ENCODE assay signal across 19 cellular contexts in the genomic region with DNA sequence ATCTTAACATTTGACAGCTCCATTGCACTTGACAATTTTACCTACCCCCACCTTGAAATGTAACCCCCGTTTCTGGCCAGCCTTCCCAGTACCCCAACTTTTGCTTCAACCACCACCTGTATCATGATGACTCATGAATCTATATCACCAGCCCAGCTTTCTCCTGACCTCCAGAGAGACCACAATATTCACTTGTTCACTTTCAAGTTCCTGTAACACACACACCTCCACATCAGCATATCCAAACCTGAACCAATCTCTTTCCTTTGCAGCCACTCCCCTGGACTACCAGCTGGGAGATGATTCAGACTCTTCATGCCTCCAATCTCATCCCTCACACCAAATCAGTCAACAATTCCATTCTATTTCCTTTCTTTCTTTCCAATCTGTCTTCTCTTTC. TPM values are rescaled to one million over a fixed set of nuclear protein-coding genes. Genes with fewer than 3 reads are reported as not detected.
DNase-seq lines count a peak whose midpoint lies in the region; TF ChIP-seq lines count a peak whose summit lies in the region.
"Had no signal": no experiment of that assay in that cellular context is flagged by ENCODE, and none has a peak within 500 bp of the region (broad histone marks: within the 10 kb centered on the region; RNA-seq: fewer than 3 reads in every experiment).

No MANE protein-coding gene starts in this region.

- no peak overlapping the region for H3K27ac ChIP-seq in spleen
- H3K27ac ChIP-seq: cardiac muscle cell, gastrocnemius medialis, HL-60, testis had no signal

- no peaks in the 10 kb centered on the region for H3K9me3 Mint-ChIP-seq in T-helper 2 cell treated with Interferon-gamma antibody and Interleukin-4, amounts not matched to agents 5 μg/mL and 100 μg/mL, for 36 hours
- H3K9me3 Mint-ChIP-seq in HFFc6, result no peaks in the 10 kb centered on the region
- no peaks in the 10 kb centered on the region for H3K9me3 Mint-ChIP-seq in activated naive CD8-positive, alpha-beta T cell (ENCODE audit: low read depth)
- H3K9me3 Mint-ChIP-seq: CD8-positive, alpha-beta T cell; natural killer cell treated with Interleukin-12 subunit alpha and Interleukin-12 subunit beta and Interleukin-15 and Interleukin-18, amount 100 ng/mL, for 72 hours had no signal

- no peak for TF ChIP-seq POLR2A in spleen (IDR thresholded peaks at IDR 0.05)

- no peaks in the 10 kb centered on the region for H3K9me3 ChIP-seq in spleen
- H3K9me3 ChIP-seq: gastrocnemius medialis, testis had no signal

- H3K27me3 Mint-ChIP-seq in T-helper 2 cell treated with Interferon-gamma antibody and Interleukin-4, amounts not matched to agents 5 μg/mL and 100 μg/mL, for 36 hours (ENCODE audit: low read depth), result no peaks in the 10 kb centered on the region
- no peaks in the 10 kb centered on the region; the same call in 1 of the 2 replicates for H3K27me3 Mint-ChIP-seq in HFFc6 (ENCODE audit: insufficient read depth)
- no peaks in the 10 kb centered on the region for H3K27me3 Mint-ChIP-seq in activated naive CD8-positive, alpha-beta T cell
- H3K27me3 Mint-ChIP-seq: natural killer cell treated with Interleukin-12 subunit alpha and Interleukin-12 subunit beta and Interleukin-15 and Interleukin-18, amount 100 ng/mL, for 72 hours had no signal

- WGBS in spleen, 5 donors, result 57 to 82% (median 73%) methylated on average over 1 of the region's 1 CpG

- intact Hi-C loops in spleen (cut with DNase I; ENCODE audit: low total_unique reads), result no loop called here

- H3K4me3 Mint-ChIP-seq in T-helper 2 cell treated with Interferon-gamma antibody and Interleukin-4, amounts not matched to agents 5 μg/mL and 100 μg/mL, for 36 hours, result peak overlapping the region; percentile 1
- no peak overlapping the region for H3K4me3 Mint-ChIP-seq in HFFc6
- H3K4me3 Mint-ChIP-seq in activated naive CD8-positive, alpha-beta T cell, result peak overlapping the region; percentile 28
- H3K4me3 Mint-ChIP-seq: CD8-positive, alpha-beta T cell; natural killer cell treated with Interleukin-12 subunit alpha and Interleukin-12 subunit beta and Interleukin-15 and Interleukin-18, amount 100 ng/mL, for 72 hours had no signal

- peak overlapping the region; percentile 9 for H3K27ac Mint-ChIP-seq in T-helper 2 cell treated with Interferon-gamma antibody and Interleukin-4, amounts not matched to agents 5 μg/mL and 100 μg/mL, for 36 hours
- peak overlapping the region; percentile 10; the same call in 1 of the 2 replicates for H3K27ac Mint-ChIP-seq in HFFc6
- H3K27ac Mint-ChIP-seq in activated naive CD8-positive, alpha-beta T cell, result peak overlapping the region; percentile 68
- H3K27ac Mint-ChIP-seq: CD8-positive, alpha-beta T cell had no signal

- H3K27me3 ChIP-seq in spleen (replicated peaks in 1 of 7), result no peaks in the 10 kb centered on the region
- H3K27me3 ChIP-seq: cardiac muscle cell, gastrocnemius medialis, testis had no signal

- H3K4me1 Mint-ChIP-seq in T-helper 2 cell treated with Interferon-gamma antibody and Interleukin-4, amounts not matched to agents 5 μg/mL and 100 μg/mL, for 36 hours (ENCODE audit: low read depth), result peaks cover 24% of the 10 kb centered on the region
- peaks cover 41% of the 10 kb centered on the region for H3K4me1 Mint-ChIP-seq in HFFc6 (ENCODE audit: low read depth)
- peaks cover 44% of the 10 kb centered on the region for H3K4me1 Mint-ChIP-seq in activated naive CD8-positive, alpha-beta T cell (ENCODE audit: low read depth)

- DNase-seq in T-helper 2 cell treated with Interferon-gamma antibody and Interleukin-4, amounts not matched to agents 5 μg/mL and 100 μg/mL, for 36 hours (ENCODE audit: low spot score), result no peak
- DNase-seq in T-helper 2 cell, result no peak
- DNase-seq in HFFc6, result no peak
- peak; percentile 43 for DNase-seq in kidney tubule cell (ENCODE audit: low spot score)
- no peak for DNase-seq in SHP77 (lab: John Stamatoyannopoulos, UW)
- DNase-seq in spleen, result no peak
- no peak for DNase-seq in NOMO-1 treated with dmso at 0.1 percent for 144 hours (lab: John Stamatoyannopoulos, UW; ENCODE audit: unreplicated experiment)
- DNase-seq: activated effector memory CD4-positive, alpha-beta T cell treated with anti-CD3 and anti-CD28 coated beads, Interleukin-2, amount 50 U/mL, for 16 hours; CD8-positive, alpha-beta T cell; gastrocnemius medialis; Karpas-422; NCI-H1694 treated with DMSO at 0.1 percent for 48 hours; NCI-H526 treated with DMSO at 0.1 percent for 48 hours; testis had no signal

- H3K4me3 ChIP-seq in spleen, result no peak overlapping the region
- H3K4me3 ChIP-seq: cardiac muscle cell, gastrocnemius medialis, lung, testis had no signal

- TF ChIP-seq CTCF in HFFc6 (IDR thresholded peaks at IDR 0.05), result no peak
- TF ChIP-seq CTCF in spleen (IDR thresholded peaks at IDR 0.05 in 8 of 11, conservative IDR thresholded peaks at IDR 0.05 in 3 of 11), result no peak

- H3K4me1 ChIP-seq in spleen, result peaks cover 0 to 45% (median 11%) of the 10 kb centered on the region in 6 donors
- H3K4me1 ChIP-seq: testis had no signal

- peaks cover 3 to 100% (median 82%) of the 10 kb centered on the region in 6 donors for H3K36me3 ChIP-seq in spleen

- H3K36me3 Mint-ChIP-seq in T-helper 2 cell treated with Interferon-gamma antibody and Interleukin-4, amounts not matched to agents 5 μg/mL and 100 μg/mL, for 36 hours (ENCODE audit: low read depth), result peaks cover 52% of the 10 kb centered on the region
- peaks cover 64% of the 10 kb centered on the region for H3K36me3 Mint-ChIP-seq in HFFc6 (ENCODE audit: low read depth)
- peaks cover 27% of the 10 kb centered on the region for H3K36me3 Mint-ChIP-seq in activated naive CD8-positive, alpha-beta T cell

RNA-seq across cellular contexts. Expression of gene SMG6, which starts 8.0 kb away (rescaled TPM):
- 10 to 100 TPM; 29.5 to 37.4 (median 31.8) TPM for total RNA-seq in HFFc6 (2021; fragmentation: NEBNext Ultra II Directional; extraction: Animal tissue kit (Norgen Biotek cat#: 25700))
- 10 to 100 TPM; 20.1 to 44.2 (median 34.1) TPM for total RNA-seq in spleen
- polyA plus RNA-seq in spleen, result 10 to 100 TPM in 2 of 3 donors, 1 to 10 TPM in 1; 9.7 to 14.3 (median 12.1) TPM

RNA-seq across cellular contexts. Expression of gene SRR, which starts 8.2 kb away (rescaled TPM):
- total RNA-seq in HFFc6 (2021; fragmentation: NEBNext Ultra II Directional; extraction: Animal tissue kit (Norgen Biotek cat#: 25700)), result 10 to 100 TPM; 18.5 to 29.7 (median 21.8) TPM
- total RNA-seq in spleen, result 10 to 100 TPM in 2 of 7 donors, 1 to 10 TPM in 5; 4.0 to 16.2 (median 8.3) TPM
- 1 to 10 TPM; 3.5 to 5.7 (median 4.5) TPM for polyA plus RNA-seq in spleen

RNA-seq across cellular contexts. Expression of gene TSR1, which starts 40.7 kb away (rescaled TPM):
- 10 to 100 TPM; 35.9 to 43.2 (median 37.6) TPM for total RNA-seq in HFFc6 (2021; fragmentation: NEBNext Ultra II Directional; extraction: Animal tissue kit (Norgen Biotek cat#: 25700))
- total RNA-seq in spleen, result 10 to 100 TPM; 17.7 to 30.4 (median 26.1) TPM
- polyA plus RNA-seq in spleen, result 10 to 100 TPM in 1 of 3 donors, 1 to 10 TPM in 2; 8.2 to 12.7 (median 9.2) TPM

RNA-seq across cellular contexts. Expression of gene SGSM2, which starts 41.7 kb away (rescaled TPM):
- total RNA-seq in HFFc6 (2021; fragmentation: NEBNext Ultra II Directional; extraction: Animal tissue kit (Norgen Biotek cat#: 25700)), result 10 to 100 TPM; 22.4 to 28.2 (median 26.1) TPM
- 10 to 100 TPM; 53.6 to 90.4 (median 68.8) TPM for total RNA-seq in spleen
- 10 to 100 TPM; 30.7 to 83.8 (median 70.8) TPM for polyA plus RNA-seq in spleen

Comparison
In these comparisons a context has a peak if more than half of its experiments do, and no peak if none do; other contexts are left out.
1. H3K27ac Mint-ChIP-seq: peak in every context shown above with its lines; median percentile 68 in activated naive CD8-positive, alpha-beta T cell; 10 in HFFc6; 9 in T-helper 2 cell treated with Interferon-gamma antibody and Interleukin-4, amounts not matched to agents 5 μg/mL and 100 μg/mL, for 36 hours.